In the genomic region with DNA sequence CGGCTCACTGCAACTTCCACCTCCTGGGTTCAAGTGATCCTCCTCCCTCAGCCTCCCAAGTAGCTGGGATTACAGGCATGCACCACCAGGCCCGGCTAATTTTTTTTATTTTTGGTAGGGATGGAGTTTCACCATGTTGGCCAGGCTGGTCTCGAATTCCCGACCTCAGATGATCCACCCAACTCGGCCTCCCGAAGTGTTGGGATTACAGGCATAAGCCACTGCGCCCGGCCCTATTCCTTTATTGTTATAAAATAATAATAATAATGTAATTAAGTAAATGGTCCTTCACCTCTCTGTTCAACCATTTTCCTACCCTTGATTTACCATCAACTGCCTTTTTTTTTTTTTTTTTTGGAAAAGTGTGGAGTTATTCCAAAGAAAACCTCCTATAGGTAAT, we compare ENCODE assay signal across 12 cellular contexts. TPM values are rescaled to one million over a fixed set of nuclear protein-coding genes. Genes with fewer than 3 reads are reported as not detected.
"Had no signal": no experiment of that assay in that cellular context is flagged by ENCODE, and none has a peak within 500 bp of the region (broad histone marks: within the 10 kb centered on the region; RNA-seq: fewer than 3 reads in every experiment).

No MANE protein-coding gene starts in this region.

RNA-seq across cellular contexts. Expression of a gene that starts 15.7 kb away (rescaled TPM):
- total RNA-seq: hepatocyte, kidney epithelial cell, left lobe of liver, left ventricle myocardium inferior, left ventricle myocardium superior, lung microvascular endothelial cell, mammary epithelial cell, mesothelial cell of epicardium, myocyte had no signal
- polyA plus RNA-seq: hepatocyte, immature natural killer cell, keratinocyte, liver, mammary epithelial cell had no signal

RNA-seq across cellular contexts. Expression of a gene that starts 40.5 kb away (rescaled TPM):
- total RNA-seq: lung microvascular endothelial cell, mammary epithelial cell, myocyte had no signal
- polyA plus RNA-seq: mammary epithelial cell had no signal
